In the genomic region with DNA sequence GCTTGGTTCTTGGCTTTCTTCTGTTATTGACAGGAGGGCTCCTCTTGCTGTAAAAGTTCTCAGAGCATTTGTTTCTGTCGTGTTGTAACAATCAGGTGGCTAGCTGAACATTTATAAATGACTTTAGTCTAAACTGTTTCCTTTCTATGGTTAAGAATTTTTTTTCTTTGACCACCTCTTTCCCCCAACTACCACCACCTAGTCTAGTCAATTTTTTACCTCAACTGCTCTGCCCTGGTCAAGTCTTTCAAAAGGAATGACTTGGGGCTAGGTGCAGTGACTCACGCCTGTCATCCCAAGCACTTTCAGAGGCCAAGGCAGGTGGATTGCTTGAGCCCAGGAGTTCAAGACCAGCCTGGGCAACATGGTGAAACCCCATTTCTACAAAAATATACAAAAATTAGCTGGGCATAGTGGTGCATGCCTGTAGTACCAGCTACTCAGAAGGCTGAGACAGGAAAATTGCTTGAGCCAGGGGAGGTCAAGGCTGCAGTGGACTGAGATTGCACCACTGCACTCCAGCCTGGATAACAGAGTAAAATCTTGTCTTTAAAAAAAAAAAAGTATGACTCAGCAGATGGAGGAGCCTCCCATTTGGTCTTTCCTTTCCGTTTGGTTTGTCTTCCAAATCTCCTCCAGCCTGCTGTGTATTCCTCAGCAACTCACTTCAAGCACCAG, we compare ENCODE assay signal across 18 cellular contexts. TPM values are rescaled to one million over a fixed set of nuclear protein-coding genes. Genes with fewer than 3 reads are reported as not detected.
DNase-seq lines count a peak whose midpoint lies in the region; ATAC-seq and TF ChIP-seq lines count a peak whose summit lies in the region.
"Had no signal": no experiment of that assay in that cellular context is flagged by ENCODE, and none has a peak within 500 bp of the region (broad histone marks: within the 10 kb centered on the region; RNA-seq: fewer than 3 reads in every experiment).

No MANE protein-coding gene starts in this region.

- peaks cover 57% of the 10 kb centered on the region for H3K4me1 Mint-ChIP-seq in mesothelial cell of epicardium
- no peaks in the 10 kb centered on the region for H3K4me1 Mint-ChIP-seq in naive thymus-derived CD8-positive, alpha-beta T cell

- no peak overlapping the region for H3K27ac ChIP-seq in RWPE1
- H3K27ac ChIP-seq: cardiac muscle cell, hepatocyte, tibial artery had no signal

- H3K36me3 Mint-ChIP-seq in mesothelial cell of epicardium = no peaks in the 10 kb centered on the region
- H3K36me3 Mint-ChIP-seq in naive thymus-derived CD8-positive, alpha-beta T cell = no peaks in the 10 kb centered on the region

- H3K27ac Mint-ChIP-seq in mesothelial cell of epicardium = peak overlapping the region; percentile 72
- H3K27ac Mint-ChIP-seq in naive thymus-derived CD8-positive, alpha-beta T cell = no peak overlapping the region
- H3K27ac Mint-ChIP-seq: activated CD8-positive, alpha-beta T cell treated with anti-CD3 and anti-CD28 coated beads for 36 hours had no signal

- no peak overlapping the region for H3K4me3 ChIP-seq in HFF-Myc (replicated peaks; ENCODE audit: low read depth, low read length)
- H3K4me3 ChIP-seq in cardiac fibroblast (replicated peaks in 1 of 2; ENCODE audit: low read depth in 2 of 2, low read length in 2 of 2) = no peak overlapping the region
- H3K4me3 ChIP-seq: cardiac muscle cell, hepatocyte, tibial artery had no signal

- ATAC-seq in GM18511 (IDR thresholded peaks at IDR 0.05; ENCODE audit: unreplicated experiment) (no peak), HG02885 (IDR thresholded peaks at IDR 0.05; ENCODE audit: poor library complexity, unreplicated experiment) (no peak)
- ATAC-seq in naive thymus-derived CD8-positive, alpha-beta T cell = no peak
- ATAC-seq: activated CD8-positive, alpha-beta T cell treated with anti-CD3 and anti-CD28 coated beads for 36 hours; Right ventricle myocardium inferior had no signal

- peak; percentile 64 for DNase-seq in ACHN
- DNase-seq in HFF-Myc (ENCODE audit: extremely low read depth, low read depth) = peak; percentile 5
- peak; percentile 33 to 49 for DNase-seq in cardiac fibroblast (ENCODE audit: low read depth in 2 of 2)
- no peak for DNase-seq in mesothelial cell of epicardium (ENCODE audit: low spot score in 2 of 2, unreplicated experiment in 2 of 2)
- no peak for DNase-seq in RWPE1 (ENCODE audit: low spot score)
- no peak for DNase-seq in naive thymus-derived CD8-positive, alpha-beta T cell
- DNase-seq: activated CD8-positive, alpha-beta T cell treated with anti-CD3 and anti-CD28 coated beads for 36 hours; activated effector memory CD4-positive, alpha-beta T cell treated with anti-CD3 and anti-CD28 coated beads, Interleukin-2, amount 50 U/mL, for 16 hours; DND-41; NCI-H1694; NCI-H748 treated with DMSO at 0.1 percent for 48 hours; nucleus accumbens; tibial artery had no signal

- POLR2A ChIA-PET in RWPE1 (lab: Yijun Ruan, JAX; ENCODE audit: low non-redundant PET) = no interaction called here
- POLR2A ChIA-PET in naive thymus-derived CD8-positive, alpha-beta T cell (lab: Charles Lee) = no interaction called here

- H3K27me3 Mint-ChIP-seq in mesothelial cell of epicardium (ENCODE audit: low read depth) = no peaks in the 10 kb centered on the region
- H3K27me3 Mint-ChIP-seq in naive thymus-derived CD8-positive, alpha-beta T cell = peaks cover 0 to 6% (median 0%) of the 10 kb centered on the region in 5 donors

- TF ChIP-seq CTCF in HFF-Myc (IDR thresholded peaks at IDR 0.05; ENCODE audit: low read depth, low read length, missing control alignments) (no peak), cardiac fibroblast (IDR thresholded peaks at IDR 0.05; ENCODE audit: low read depth, low read length) (no peak), mesothelial cell of epicardium (IDR thresholded peaks at IDR 0.05; ENCODE audit: unreplicated experiment) (no peak), RWPE1 (conservative IDR thresholded peaks at IDR 0.05; ENCODE audit: low read depth) (no peak)

- H3K4me3 Mint-ChIP-seq in mesothelial cell of epicardium = no peak overlapping the region
- no peak overlapping the region for H3K4me3 Mint-ChIP-seq in naive thymus-derived CD8-positive, alpha-beta T cell
- H3K4me3 Mint-ChIP-seq: activated CD8-positive, alpha-beta T cell treated with anti-CD3 and anti-CD28 coated beads for 36 hours had no signal

- CTCF ChIA-PET in RWPE1 (lab: Yijun Ruan, JAX) = interaction anchor here (0.6 kb wide), 1 partner anchor 15 kb away, joined by 3 read pairs; no protein-coding TSS in a partner anchor

- in situ Hi-C loops in ACHN (cut with HindIII; ENCODE audit: low pct_ligation_motif_present, low pct_unique_long_range_greater_than_20kb, low sequenced_read_pairs) = no loop called here

- H3K9me3 Mint-ChIP-seq in mesothelial cell of epicardium = no peaks in the 10 kb centered on the region
- H3K9me3 Mint-ChIP-seq in naive thymus-derived CD8-positive, alpha-beta T cell = no peaks in the 10 kb centered on the region
- H3K9me3 Mint-ChIP-seq: activated CD8-positive, alpha-beta T cell treated with anti-CD3 and anti-CD28 coated beads for 36 hours had no signal

RNA-seq across cellular contexts. Expression of a gene that starts 40.7 kb away (rescaled TPM):
- 6.4 to 7.2 TPM (median 6.6 TPM) in 3 replicates for total RNA-seq in mesothelial cell of epicardium
- total RNA-seq in naive thymus-derived CD8-positive, alpha-beta T cell = 1 to 10 TPM; 1.0 to 1.4 TPM
- polyA plus RNA-seq in naive thymus-derived CD8-positive, alpha-beta T cell = under 1 TPM; 0.06 to 0.27 (median 0.06) TPM

Comparison
In these comparisons a context has a peak if more than half of its experiments do, and no peak if none do; other contexts are left out.
1. DNase-seq: peak in ACHN (single experiment), HFF-Myc (single experiment) and cardiac fibroblast (2 of 2); none in mesothelial cell of epicardium (0 of 2), RWPE1 (single experiment) and naive thymus-derived CD8-positive, alpha-beta T cell (0 of 10).